Comparison of ENCODE assay signal across 15 cellular contexts in genomic region chr18:37561986-37562385, GRCh38. TPM values are rescaled to one million over a fixed set of nuclear protein-coding genes. Genes with fewer than 3 reads are reported as not detected.
DNase-seq lines count a peak whose midpoint lies in the region; ATAC-seq and TF ChIP-seq lines count a peak whose summit lies in the region.
"Had no signal": no experiment of that assay in that cellular context is flagged by ENCODE, and none has a peak within 500 bp of the region (broad histone marks: within the 10 kb centered on the region; RNA-seq: fewer than 3 reads in every experiment).

No MANE protein-coding gene starts in this region.

- H3K4me1 ChIP-seq in HEK293 (ENCODE audit: control insufficient read depth, insufficient read depth, low read length) (no peaks in the 10 kb centered on the region), spleen (peaks cover 0 to 21% (median 16%) of the 10 kb centered on the region in 6 donors)

- no peak for ATAC-seq in GM18868 (IDR thresholded peaks at IDR 0.05; ENCODE audit: unreplicated experiment)
- ATAC-seq: GM23338, HepG2 had no signal

- DNase-seq in NCI-H748 (lab: John Stamatoyannopoulos, UW; ENCODE audit: unreplicated experiment) (peak; percentile 20), NCI-H748 treated with DMSO at 0.1 percent for 48 hours (lab: John Stamatoyannopoulos, UW) (no peak), cerebellar cortex (ENCODE audit: low spot score) (peak; percentile 31), spleen (peak; percentile 2), D341Med (ENCODE audit: low spot score) (no peak)
- DNase-seq in stimulated activated CD4-positive, alpha-beta T cell treated with anti-CD3 and anti-CD28 coated beads, Interleukin-2, amount 100 ng/mL, for 24 hours, result no peak
- DNase-seq: 8988T; AML-193; CD8-positive, alpha-beta memory T cell; H9 had no signal

- intact Hi-C loops in spleen (cut with DNase I; ENCODE audit: low total_unique reads), result no loop called here

- CTCF ChIA-PET in HEK293 (lab: Yijun Ruan, JAX), result no interaction called here

- peaks cover 0 to 64% (median 27%) of the 10 kb centered on the region in 7 donors for H3K27me3 ChIP-seq in spleen (replicated peaks in 1 of 7)
- H3K27me3 ChIP-seq: BLaER1 had no signal

- H3K27ac ChIP-seq in HEK293 (ENCODE audit: extremely low read depth, low read depth, low read length), result no peak overlapping the region
- H3K27ac ChIP-seq in spleen, result no peak overlapping the region
- H3K27ac ChIP-seq: BLaER1 had no signal

- H3K9me3 ChIP-seq in HEK293 (ENCODE audit: control insufficient read depth, insufficient read depth, low read depth, low read length) (no peaks in the 10 kb centered on the region), spleen (no peaks in the 10 kb centered on the region)

- WGBS in spleen, 5 donors, result 33 to 51% (median 43%) methylated on average over 1 of the region's 1 CpG

- H3K4me3 ChIP-seq in HEK293 (ENCODE audit: low read depth, low read length), result no peak overlapping the region
- no peak overlapping the region for H3K4me3 ChIP-seq in spleen
- H3K4me3 ChIP-seq: BLaER1, GM23338 had no signal

- H3K36me3 ChIP-seq in HEK293 (ENCODE audit: control insufficient read depth in 2 of 2, insufficient read depth in 1 of 2, low read length in 2 of 2) (no peaks in the 10 kb centered on the region), spleen (no peaks in the 10 kb centered on the region)
- H3K36me3 ChIP-seq: BLaER1 had no signal

- TF ChIP-seq CTCF in HEK293 (tag by site-specific recombination; IDR thresholded peaks at IDR 0.05), result no peak
- no peak for TF ChIP-seq CTCF in spleen (IDR thresholded peaks at IDR 0.05 in 8 of 11, conservative IDR thresholded peaks at IDR 0.05 in 3 of 11)

- no peak for TF ChIP-seq POLR2A in spleen (IDR thresholded peaks at IDR 0.05)

- POLR2A ChIA-PET in HEK293 (lab: Yijun Ruan, JAX), result no interaction called here

TF ChIP-seq in HEK293, 187 proteins besides CTCF, POLR2A, EP300 and RAD21:
- no peak for TF ChIP-seq ZNF148 (tag by site-specific recombination; IDR thresholded peaks at IDR 0.05; ENCODE audit: borderline replicate concordance)
- TF ChIP-seq ZBTB20 (tag by site-specific recombination; IDR thresholded peaks at IDR 0.05), result no peak
- peak; percentile 66 for TF ChIP-seq ZFHX2 (tag by site-specific recombination; conservative IDR thresholded peaks at IDR 0.05)
TF ChIP-seq in HEK293: peak in this region for 1.

RNA-seq across cellular contexts. Expression of gene CELF4, which starts 3.6 kb away (rescaled TPM):
- total RNA-seq in spleen, result 1 to 10 TPM in 2 of 7 donors, under 1 TPM in 5; 0.74 to 3.5 (median 0.84) TPM
- under 1 TPM; 0.46 to 0.54 (median 0.50) TPM for polyA plus RNA-seq in spleen
- total RNA-seq: CD8-positive, alpha-beta memory T cell; HepG2 had no signal
- polyA plus RNA-seq: CD8-positive, alpha-beta memory T cell; HepG2 had no signal

Comparison
In these comparisons a context has a peak if more than half of its experiments do, and no peak if none do; other contexts are left out.
1. DNase-seq: peak in NCI-H748 (single experiment), cerebellar cortex (single experiment) and spleen (single experiment); none in NCI-H748 treated with DMSO at 0.1 percent for 48 hours (single experiment), stimulated activated CD4-positive, alpha-beta T cell treated with anti-CD3 and anti-CD28 coated beads, Interleukin-2, amount 100 ng/mL, for 24 hours (0 of 2) and D341Med (single experiment).